ENCODE assay signal across 26 cellular contexts in the genomic region with DNA sequence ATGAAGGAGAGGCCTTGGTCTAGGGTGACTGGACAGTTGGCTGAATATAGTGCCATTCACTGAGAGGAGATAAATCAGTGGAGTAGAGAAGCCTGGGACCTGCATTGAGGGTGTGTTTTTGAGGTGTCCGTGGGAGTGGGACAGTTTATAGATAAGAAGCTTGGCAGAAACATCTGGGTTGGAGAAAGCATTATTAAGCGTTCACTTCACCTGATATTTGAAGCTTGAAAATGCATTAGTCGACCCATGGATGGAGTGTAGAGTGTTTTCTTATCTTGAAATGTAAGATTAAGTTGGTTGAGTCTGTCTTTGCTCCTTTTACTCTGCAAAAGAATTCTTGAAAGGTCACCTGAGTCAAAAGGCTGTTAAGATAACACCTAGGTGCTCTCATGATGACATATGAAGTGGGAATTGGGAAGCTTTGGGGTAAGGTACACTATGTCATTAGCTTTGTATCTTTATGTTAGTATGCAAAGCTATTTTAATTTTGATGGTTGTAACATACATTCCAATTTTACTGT.
"Had no signal": no experiment of that assay in that cellular context is flagged by ENCODE, and none has a peak within 500 bp of the region (broad histone marks: within the 10 kb centered on the region; RNA-seq: fewer than 3 reads in every experiment).

No MANE protein-coding gene starts in this region.

- H3K27ac Mint-ChIP-seq: activated CD4-positive, alpha-beta T cell treated with anti-CD3 and anti-CD28 coated beads, Interleukin-2, amount 10 ng/mL, durations not matched to agents 24 days and 14 days; activated CD8-positive, alpha-beta T cell treated with anti-CD3 and anti-CD28 coated beads, Interleukin-2, amount 10 ng/mL, durations not matched to agents 7 days and 5 days; activated naive CD4-positive, alpha-beta T cell treated with anti-CD3 and anti-CD28 coated beads for 36 hours; activated naive CD4-positive, alpha-beta T cell treated with anti-CD3 and anti-CD28 coated beads, Interleukin-2, amount 50 U/mL, for 72 hours; activated T-cell treated with anti-CD3 and anti-CD28 coated beads, Interleukin-2, amount 50 U/mL, for 24 hours; activated T-helper 1 cell treated with anti-CD3 and anti-CD28 coated beads, Interleukin-12 subunit alpha, Interleukin-12 subunit beta, Interleukin-2, Interleukin-4 antibody, amounts not matched to agents 30 ng/mL and 10 ng/mL and 1 ng/mL, durations not matched to agents 14 hours and 24 hours and 36 hours; T-helper 2 cell treated with Interferon-gamma antibody and Interleukin-4, amounts not matched to agents 5 μg/mL and 100 μg/mL, for 36 hours had no signal

- DNase-seq: activated CD4-positive, alpha-beta T cell treated with anti-CD3 and anti-CD28 coated beads, Interleukin-2, amount 10 ng/mL, durations not matched to agents 24 days and 14 days; activated CD4-positive, alpha-beta T cell treated with anti-CD3 and anti-CD28 coated beads, Interleukin-2, amount 50 U/mL, for 4 hours; activated CD8-positive, alpha-beta T cell treated with anti-CD3 and anti-CD28 coated beads, Interleukin-2, amount 10 ng/mL, durations not matched to agents 7 days and 5 days; activated gamma-delta T cell treated with Interleukin-2 at 50 U/mL for 16 hours; activated naive CD4-positive, alpha-beta T cell treated with anti-CD3 and anti-CD28 coated beads for 36 hours; activated T-cell treated with anti-CD3 and anti-CD28 coated beads, Interleukin-2, amount 50 U/mL, for 24 hours; adrenal gland; anterior cingulate cortex; MM.1S; MV-4-11; NCI-H1092; NCI-H1436 treated with DMSO at 0.1 percent for 48 hours; NCI-H1694 treated with DMSO at 0.1 percent for 48 hours; NCI-H2029; NCI-H510A; NCI-H526; NCI-H748 treated with DMSO at 0.1 percent for 48 hours; NK-92 treated with Interleukin-12 subunit alpha and Interleukin-12 subunit beta, amount 100 ng/mL, for 24 hours; PC-9; Right ventricle myocardium superior; SW 1271 had no signal

- H3K27me3 ChIP-seq: adrenal gland had no signal

- H3K27ac ChIP-seq: adrenal gland, KMS-11, PC-9 had no signal

- H3K9me3 ChIP-seq: adrenal gland had no signal

- H3K9me3 Mint-ChIP-seq: activated CD4-positive, alpha-beta T cell treated with anti-CD3 and anti-CD28 coated beads, Interleukin-2, amount 10 ng/mL, durations not matched to agents 24 days and 14 days; activated naive CD4-positive, alpha-beta T cell treated with anti-CD3 and anti-CD28 coated beads for 36 hours; activated T-cell treated with anti-CD3 and anti-CD28 coated beads, Interleukin-2, amount 50 U/mL, for 24 hours; activated T-helper 1 cell treated with anti-CD3 and anti-CD28 coated beads, Interleukin-12 subunit alpha, Interleukin-12 subunit beta, Interleukin-2, Interleukin-4 antibody, amounts not matched to agents 30 ng/mL and 10 ng/mL and 1 ng/mL, durations not matched to agents 14 hours and 24 hours and 36 hours; T-helper 2 cell treated with Interferon-gamma antibody and Interleukin-4, amounts not matched to agents 5 μg/mL and 100 μg/mL, for 36 hours had no signal

- ATAC-seq: activated CD8-positive, alpha-beta T cell treated with anti-CD3 and anti-CD28 coated beads, Interleukin-2, amount 10 ng/mL, durations not matched to agents 7 days and 5 days; activated naive CD4-positive, alpha-beta T cell treated with anti-CD3 and anti-CD28 coated beads, Interleukin-2, amount 50 U/mL, for 72 hours had no signal

- H3K4me3 Mint-ChIP-seq: activated CD4-positive, alpha-beta T cell treated with anti-CD3 and anti-CD28 coated beads, Interleukin-2, amount 10 ng/mL, durations not matched to agents 24 days and 14 days; activated CD8-positive, alpha-beta T cell treated with anti-CD3 and anti-CD28 coated beads, Interleukin-2, amount 10 ng/mL, durations not matched to agents 7 days and 5 days; activated naive CD4-positive, alpha-beta T cell treated with anti-CD3 and anti-CD28 coated beads for 36 hours; activated T-cell treated with anti-CD3 and anti-CD28 coated beads, Interleukin-2, amount 50 U/mL, for 24 hours; activated T-helper 1 cell treated with anti-CD3 and anti-CD28 coated beads, Interleukin-12 subunit alpha, Interleukin-12 subunit beta, Interleukin-2, Interleukin-4 antibody, amounts not matched to agents 30 ng/mL and 10 ng/mL and 1 ng/mL, durations not matched to agents 14 hours and 24 hours and 36 hours; brain; T-helper 2 cell treated with Interferon-gamma antibody and Interleukin-4, amounts not matched to agents 5 μg/mL and 100 μg/mL, for 36 hours had no signal

- H3K36me3 ChIP-seq: adrenal gland had no signal

- H3K4me1 Mint-ChIP-seq: activated CD4-positive, alpha-beta T cell treated with anti-CD3 and anti-CD28 coated beads, Interleukin-2, amount 10 ng/mL, durations not matched to agents 24 days and 14 days had no signal

- H3K27me3 Mint-ChIP-seq: activated CD4-positive, alpha-beta T cell treated with anti-CD3 and anti-CD28 coated beads, Interleukin-2, amount 10 ng/mL, durations not matched to agents 24 days and 14 days; activated T-cell treated with anti-CD3 and anti-CD28 coated beads, Interleukin-2, amount 50 U/mL, for 24 hours; brain had no signal

- H3K4me3 ChIP-seq: adrenal gland, PC-9 had no signal

- H3K36me3 Mint-ChIP-seq: activated naive CD4-positive, alpha-beta T cell treated with anti-CD3 and anti-CD28 coated beads, Interleukin-2, amount 50 U/mL, for 72 hours; brain had no signal
